ENCODE assay signal across 2 cellular contexts in genomic region chr22:46410291-46410808, GRCh38.
A peak's percentile ranks its signal among the peaks of the same experiment; 100 is the strongest.
TF ChIP-seq lines count a peak whose summit lies in the region.

No MANE protein-coding gene starts in this region.

TF ChIP-seq in HepG2, 621 proteins besides CTCF, POLR2A, EP300 and RAD21:
- TF ChIP-seq ZNF460 (CRISPR knock-in tag; IDR thresholded peaks at IDR 0.05; ENCODE audit: borderline replicate concordance), result no peak
- peak; percentile 68 for TF ChIP-seq CREB1 (IDR thresholded peaks at IDR 0.05)
- TF ChIP-seq CREB1 (CRISPR knock-in tag; IDR thresholded peaks at IDR 0.05), result no peak

TF ChIP-seq in H1, 55 proteins besides CTCF, POLR2A, EP300 and RAD21:
- TF ChIP-seq BCL11A (IDR thresholded peaks at IDR 0.05; ENCODE audit: low read depth in 2 of 2, low read length in 2 of 2) (no peak), JUND (IDR thresholded peaks at IDR 0.05; ENCODE audit: low read length) (no peak), EGR1 (IDR thresholded peaks at IDR 0.05; ENCODE audit: borderline replicate concordance, low read depth, low read length) (no peak), ZNF274 (IDR thresholded peaks at IDR 0.05; ENCODE audit: borderline replicate concordance, extremely low read depth, low read length) (no peak), MAFK (IDR thresholded peaks at IDR 0.05; ENCODE audit: low read depth, low read length) (no peak), TAF1 (IDR thresholded peaks at IDR 0.05; ENCODE audit: low read depth, low read length) (no peak), TEAD4 (IDR thresholded peaks at IDR 0.05; ENCODE audit: low read depth, low read length) (no peak), PHF8 (conservative IDR thresholded peaks at IDR 0.05; ENCODE audit: low read depth, low read length) (no peak), CBX8 (IDR thresholded peaks at IDR 0.05; ENCODE audit: borderline replicate concordance, low read depth, low read length) (no peak), RBBP5 (IDR thresholded peaks at IDR 0.05; ENCODE audit: borderline replicate concordance, low read depth, low read length) (no peak), EZH2 (IDR thresholded peaks at IDR 0.05; ENCODE audit: low read depth, low read length, severe bottlenecking) (no peak)
TF ChIP-seq in H1: peak in this region for 0.
